In genomic region chr7:82605247-82605864, GRCh38 we compare ENCODE assay signal across 9 cellular contexts.
DNase-seq lines count a peak whose midpoint lies in the region; ATAC-seq lines count a peak whose summit lies in the region.
"Had no signal": no experiment of that assay in that cellular context is flagged by ENCODE, and none has a peak within 500 bp of the region (broad histone marks: within the 10 kb centered on the region; RNA-seq: fewer than 3 reads in every experiment).

No MANE protein-coding gene starts in this region.

- no peaks in the 10 kb centered on the region for H3K27me3 Mint-ChIP-seq in activated CD4-positive, alpha-beta T cell treated with anti-CD3 and anti-CD28 coated beads for 36 hours

- CTCF ChIA-PET in activated CD4-positive, alpha-beta T cell treated with anti-CD3 and anti-CD28 coated beads for 36 hours (lab: Charles Lee), result interaction anchor here (0.7 to 1.7 kb wide), 10 partner anchors 10 to 562 kb away, joined by 3 to 5 read pairs (median 4); no protein-coding TSS in a partner anchor

- intact Hi-C loops in activated CD4-positive, alpha-beta T cell treated with anti-CD3 and anti-CD28 coated beads for 36 hours (cut with DNase I, micrococcal nuclease), result loop anchor here (10.0 kb wide), 2 partner anchors 119 to 561 kb away; no protein-coding TSS in a partner anchor

- POLR2A ChIA-PET in activated CD4-positive, alpha-beta T cell treated with anti-CD3 and anti-CD28 coated beads for 36 hours (lab: Charles Lee), result no interaction called here

- no peak for ATAC-seq in activated CD4-positive, alpha-beta T cell treated with anti-CD3 and anti-CD28 coated beads for 36 hours
- ATAC-seq in HG02981 (IDR thresholded peaks at IDR 0.05; ENCODE audit: unreplicated experiment) (peak; percentile 80), GM21619 (IDR thresholded peaks at IDR 0.05; ENCODE audit: unreplicated experiment) (no peak)
- ATAC-seq: activated T-cell treated with anti-CD3 and anti-CD28 coated beads, Interleukin-2, amount 50 U/mL, for 72 hours had no signal

- peak; percentile 13 for DNase-seq in activated CD4-positive, alpha-beta T cell treated with anti-CD3 and anti-CD28 coated beads for 36 hours
- DNase-seq in activated CD4-positive, alpha-beta T cell treated with anti-CD3 and anti-CD28 coated beads, Interleukin-2, amount 50 U/mL, for 4 hours, result no peak
- peak; percentile 75 for DNase-seq in NCI-H2227 treated with DMSO at 0.1 percent for 48 hours (lab: John Stamatoyannopoulos, UW)
- DNase-seq in astrocyte of the hippocampus (ENCODE audit: low read depth, low spot score), result peak; percentile 70
- peak; percentile 45 for DNase-seq in left kidney (ENCODE audit: low read depth, low spot score)
- no peak for DNase-seq in activated T-cell treated with anti-CD3 and anti-CD28 coated beads for 4 hours

- H3K36me3 Mint-ChIP-seq in activated CD4-positive, alpha-beta T cell treated with anti-CD3 and anti-CD28 coated beads for 36 hours (ENCODE audit: low read depth), result no peaks in the 10 kb centered on the region

- H3K4me3 Mint-ChIP-seq in activated CD4-positive, alpha-beta T cell treated with anti-CD3 and anti-CD28 coated beads for 36 hours, result no peak overlapping the region
- H3K4me3 Mint-ChIP-seq: activated T-cell treated with anti-CD3 and anti-CD28 coated beads, Interleukin-2, amount 50 U/mL, for 72 hours had no signal

- H3K4me1 Mint-ChIP-seq in activated CD4-positive, alpha-beta T cell treated with anti-CD3 and anti-CD28 coated beads for 36 hours, result no peaks in the 10 kb centered on the region

- no peaks in the 10 kb centered on the region for H3K9me3 Mint-ChIP-seq in activated CD4-positive, alpha-beta T cell treated with anti-CD3 and anti-CD28 coated beads for 36 hours (ENCODE audit: low read depth)
- H3K9me3 Mint-ChIP-seq: activated T-cell treated with anti-CD3 and anti-CD28 coated beads, Interleukin-2, amount 50 U/mL, for 72 hours had no signal

- H3K27ac Mint-ChIP-seq in activated CD4-positive, alpha-beta T cell treated with anti-CD3 and anti-CD28 coated beads for 36 hours, result no peak overlapping the region
- H3K27ac Mint-ChIP-seq: activated T-cell treated with anti-CD3 and anti-CD28 coated beads, Interleukin-2, amount 50 U/mL, for 72 hours had no signal

Comparison
In these comparisons a context has a peak if more than half of its experiments do, and no peak if none do; other contexts are left out.
1. DNase-seq: peak in activated CD4-positive, alpha-beta T cell treated with anti-CD3 and anti-CD28 coated beads for 36 hours (single experiment), NCI-H2227 treated with DMSO at 0.1 percent for 48 hours (single experiment), astrocyte of the hippocampus (single experiment) and left kidney (single experiment); none in activated CD4-positive, alpha-beta T cell treated with anti-CD3 and anti-CD28 coated beads, Interleukin-2, amount 50 U/mL, for 4 hours (0 of 2) and activated T-cell treated with anti-CD3 and anti-CD28 coated beads for 4 hours (single experiment).